Comparison of ENCODE assay signal across 17 cellular contexts in genomic region chr11:47606731-47607130, GRCh38. TPM values are rescaled to one million over a fixed set of nuclear protein-coding genes. Genes with fewer than 3 reads are reported as not detected.
A peak's percentile ranks its signal among the peaks of the same experiment; 100 is the strongest.
DNase-seq lines count a peak whose midpoint lies in the region; ATAC-seq, FAIRE-seq and TF ChIP-seq lines count a peak whose summit lies in the region.
"Had no signal": no experiment of that assay in that cellular context is flagged by ENCODE, and none has a peak within 500 bp of the region (broad histone marks: within the 10 kb centered on the region; RNA-seq: fewer than 3 reads in every experiment).

No MANE protein-coding gene starts in this region.

- H3K4me1 ChIP-seq in K562 (replicated peaks in 1 of 2; ENCODE audit: control insufficient read depth in 2 of 2, insufficient read depth in 2 of 2, low read length in 2 of 2): peaks cover 4 to 15% of the 10 kb centered on the region in 2 experiments; a peak in 4 of 5 replicates
- H3K4me1 ChIP-seq in uterus: no peaks in the 10 kb centered on the region
- H3K4me1 ChIP-seq: SJSA1, upper lobe of right lung had no signal

- DNase-seq in Right ventricle myocardium superior: no peak
- no peak for DNase-seq in cardiac septum (ENCODE audit: low spot score)
- DNase-seq in K562 (ENCODE audit: extremely low read depth in 1 of 4, low spot score in 3 of 4): no peak
- DNase-seq in islet precursor cell: peak; percentile 72
- DNase-seq in uterus: no peak
- DNase-seq in NCI-H2029 treated with DMSO at 0.1 percent for 48 hours (lab: John Stamatoyannopoulos, UW): no peak
- DNase-seq in NCI-H1105 (lab: John Stamatoyannopoulos, UW): no peak
- DNase-seq: activated CD8-positive, alpha-beta memory T cell treated with anti-CD3 and anti-CD28 coated beads for 24 hours; KG1; NCI-H1694 treated with DMSO at 0.1 percent for 48 hours; NK-92 treated with Interleukin-12 subunit alpha and Interleukin-12 subunit beta, amount 100 ng/mL, for 24 hours; stimulated activated CD4-positive, alpha-beta T cell treated with anti-CD3 and anti-CD28 coated beads, Interleukin-2, amount 100 ng/mL, for 24 hours; upper lobe of right lung had no signal

- H3K36me3 ChIP-seq in K562 (ENCODE audit: control insufficient read depth, insufficient read depth, low read length) (no peaks in the 10 kb centered on the region), uterus (no peaks in the 10 kb centered on the region)
- H3K36me3 ChIP-seq: upper lobe of right lung had no signal

- FAIRE-seq in K562 (lab: Jason Lieb, UNC): no peak

- H3K79me2 ChIP-seq in K562 (ENCODE audit: control insufficient read depth, insufficient read depth, low read length): no peaks in the 10 kb centered on the region

- no peaks in the 10 kb centered on the region for H3K9me1 ChIP-seq in K562 (ENCODE audit: control insufficient read depth, insufficient read depth, low read length)

- TF ChIP-seq POLR2A in K562 (conservative IDR thresholded peaks at IDR 0.05): no peak
- TF ChIP-seq POLR2A in uterus (IDR thresholded peaks at IDR 0.05): no peak

- no peak overlapping the region for H3K27ac ChIP-seq in K562 (ENCODE audit: extremely low read depth, low read depth, low read length)
- H3K27ac ChIP-seq in uterus: peak overlapping the region; percentile 22 to 35
- H3K27ac ChIP-seq: SJSA1, upper lobe of right lung had no signal

- H3K4me2 ChIP-seq in K562 (ENCODE audit: insufficient read depth, low read length): no peak overlapping the region

- H3K9ac ChIP-seq in K562 (ENCODE audit: insufficient read depth in 1 of 2, low read depth in 2 of 2, low read length in 2 of 2): 0 out of 4 replicates have a peak overlapping the region, but pooled peaks of 1 of the 2 experiments have one; percentile 60

- TF ChIP-seq EP300 in K562 (IDR thresholded peaks at IDR 0.05; ENCODE audit: low read length): no peak

- no peak for TF ChIP-seq RAD21 in K562 (CRISPR knock-in tag; conservative IDR thresholded peaks at IDR 0.05 in 1 of 2, IDR thresholded peaks at IDR 0.05 in 1 of 2)

- no peak for TF ChIP-seq CTCF in K562 (IDR thresholded peaks at IDR 0.05 in 2 of 3, conservative IDR thresholded peaks at IDR 0.05 in 1 of 3; ENCODE audit: insufficient read depth in 2 of 3, low read depth in 1 of 3, low read length in 3 of 3)
- TF ChIP-seq CTCF in uterus (IDR thresholded peaks at IDR 0.05): no peak

- H3K9me3 ChIP-seq in K562 (replicated peaks; ENCODE audit: control insufficient read depth, insufficient read depth, low read depth, low read length): no peaks in the 10 kb centered on the region
- no peaks in the 10 kb centered on the region for H3K9me3 ChIP-seq in uterus
- H3K9me3 ChIP-seq: upper lobe of right lung had no signal

- CTCF ChIA-PET in K562 (lab: Yijun Ruan, JAX; ENCODE audit: low intra/inter-chr PET ratio): no interaction called here

- no TSS peak for BruUV-seq in K562 (replicated peaks; lab: Mats Ljungman, UMichigan)

- in situ Hi-C loops in K562 (cut with MboI): no loop called here

- H3K27me3 ChIP-seq in K562 (ENCODE audit: control insufficient read depth in 2 of 2, insufficient read depth in 2 of 2, low read length in 2 of 2) (peaks cover 18 to 21% of the 10 kb centered on the region in 2 experiments; a peak in 4 of 5 replicates), uterus (no peaks in the 10 kb centered on the region)
- H3K27me3 ChIP-seq: SJSA1, upper lobe of right lung had no signal

- H2AFZ ChIP-seq in K562 (ENCODE audit: low read depth, low read length): no peak overlapping the region

- POLR2A ChIA-PET in K562 (lab: Yijun Ruan, JAX): interaction anchor here (1.0 to 2.4 kb wide), 7 partner anchors 8 to 29 kb away, joined by 3 to 9 read pairs (median 4); partner anchors contain the start of gene FAM180B

- peaks cover 6% of the 10 kb centered on the region for H4K20me1 ChIP-seq in K562 (replicated peaks; ENCODE audit: control insufficient read depth, insufficient read depth, low read length)

- whole genome bisulfite sequencing in K562 (ENCODE audit: insufficient coverage, low coverage, missing lambda C conversion rate): 0% methylated on average over 5 of the region's 5 CpGs

- intact Hi-C loops in Right ventricle myocardium superior (cut with DNase I): loop anchor here (10.0 kb wide), 1 partner anchor 102 kb away; no protein-coding TSS in a partner anchor
- intact Hi-C loops in cardiac septum (cut with DNase I): loop anchor here (10.0 kb wide), 1 partner anchor 112 kb away; no protein-coding TSS in a partner anchor
- intact Hi-C loops in K562 (cut with micrococcal nuclease): no loop called here
- intact Hi-C loops in uterus (cut with DNase I; ENCODE audit: low total_unique reads): no loop called here

- H3K4me3 ChIP-seq in K562 (no peak overlapping the region), uterus (no peak overlapping the region)
- H3K4me3 ChIP-seq: SJSA1, upper lobe of right lung had no signal

- ATAC-seq in Right ventricle myocardium superior (ENCODE audit: poor library complexity): peak; percentile 81
- peak; percentile 25; the same call in 2 of the 3 replicates for ATAC-seq in K562
- ATAC-seq in GM18870 (IDR thresholded peaks at IDR 0.05; ENCODE audit: unreplicated experiment): no peak
- ATAC-seq: esophagus mucosa had no signal

RNA-seq across cellular contexts. Expression of gene C1QTNF4, which starts 12.5 kb away (rescaled TPM):
- total RNA-seq in Right ventricle myocardium superior (0.48 TPM), cardiac septum (0.51 TPM), K562 (2014; rRNA removed) (not detected in 2 replicates), K562 (2014; rRNA removed; fragmentation: Illumina TruSeq; extraction: Trizol) (not detected in 2 replicates), K562 (2015; rRNA removed; fragmentation: Illumina TruSeq; extraction: Trizol) (not detected in 2 replicates), K562 (2021) (not detected in 2 replicates), uterus (10 to 100 TPM in 3 of 4 donors, 1 to 10 TPM in 1; 5.0 to 15.4 (median 14.8) TPM)
- total RNA-seq in K562 (2011; cell fraction: chromatin; rRNA removed; ENCODE audit: low replicate concordance): not detected in 2 replicates
- not detected in 2 replicates for total RNA-seq in K562 (2011; cell fraction: nucleolus; rRNA removed)
- total RNA-seq in K562 (2011; cell fraction: nucleoplasm; rRNA removed): not detected in 2 replicates
- polyA plus RNA-seq in K562 (2011; rRNA removed) (not detected in 2 replicates), K562 (2014; fragmentation: Illumina TruSeq; extraction: Trizol) (not detected in 2 replicates), K562 (2014; fragmentation: Nextera tagmentation; extraction: Ambion mirVana) (not detected), K562 (2014; rRNA removed) (not detected in 2 replicates)
- not detected in 2 replicates for polyA plus RNA-seq in K562 (2011; cell fraction: cytosol; rRNA removed)
- polyA plus RNA-seq in K562 (2011; cell fraction: nucleus; rRNA removed): not detected in 2 replicates
- not detected in 2 replicates for polyA plus RNA-seq in K562 (2012)
- polyA minus RNA-seq in K562 (2011; rRNA and poly(A)+ RNA removed): not detected in 2 replicates
- not detected in 2 replicates for polyA minus RNA-seq in K562 (2011; cell fraction: cytosol; rRNA and poly(A)+ RNA removed)
- not detected in 2 replicates for polyA minus RNA-seq in K562 (2011; cell fraction: nucleus; rRNA and poly(A)+ RNA removed)
- total RNA-seq: esophagus mucosa had no signal
- polyA plus RNA-seq: mammary epithelial cell had no signal

RNA-seq across cellular contexts. Expression of gene FAM180B, which starts 20.3 kb away (rescaled TPM):
- total RNA-seq in Right ventricle myocardium superior: not detected
- not detected for total RNA-seq in cardiac septum
- total RNA-seq in K562 (2011; cell fraction: chromatin; rRNA removed; ENCODE audit: low replicate concordance): 0.49 and 0.51 TPM in 2 replicates
- 0.26 and 0.50 TPM in 2 replicates for total RNA-seq in K562 (2011; cell fraction: nucleolus; rRNA removed)
- 0.61 TPM in 1 of 2 replicates, not detected in the other for total RNA-seq in K562 (2011; cell fraction: nucleoplasm; rRNA removed)
- total RNA-seq in K562 (2014; rRNA removed): 0.14 TPM in 1 of 2 replicates, not detected in the other
- total RNA-seq in K562 (2014; rRNA removed; fragmentation: Illumina TruSeq; extraction: Trizol): not detected in 2 replicates
- total RNA-seq in K562 (2015; rRNA removed; fragmentation: Illumina TruSeq; extraction: Trizol): not detected in 2 replicates
- total RNA-seq in K562 (2021): not detected in 2 replicates
- not detected in 2 replicates for polyA plus RNA-seq in K562 (2011; rRNA removed)
- polyA plus RNA-seq in K562 (2011; cell fraction: cytosol; rRNA removed): not detected in 2 replicates
- polyA plus RNA-seq in K562 (2011; cell fraction: nucleus; rRNA removed): 0.51 TPM in 1 of 2 replicates, not detected in the other
- polyA plus RNA-seq in K562 (2012): not detected in 2 replicates
- polyA plus RNA-seq in K562 (2014; fragmentation: Illumina TruSeq; extraction: Trizol): not detected in 2 replicates
- not detected for polyA plus RNA-seq in K562 (2014; fragmentation: Nextera tagmentation; extraction: Ambion mirVana)
- 0.05 TPM in 1 of 2 replicates, not detected in the other for polyA plus RNA-seq in K562 (2014; rRNA removed)
- 0.14 TPM in 1 of 2 replicates, not detected in the other for polyA minus RNA-seq in K562 (2011; rRNA and poly(A)+ RNA removed)
- not detected in 2 replicates for polyA minus RNA-seq in K562 (2011; cell fraction: cytosol; rRNA and poly(A)+ RNA removed)
- 0.13 and 0.44 TPM in 2 replicates for polyA minus RNA-seq in K562 (2011; cell fraction: nucleus; rRNA and poly(A)+ RNA removed)
- total RNA-seq in uterus: under 1 TPM in 2 of 4 donors, not detected in 2; 0.21 to 0.30 TPM
- total RNA-seq: esophagus mucosa, mammary epithelial cell, SJSA1, upper lobe of right lung had no signal
- polyA plus RNA-seq: mammary epithelial cell had no signal

RNA-seq across cellular contexts. Expression of gene NDUFS3, which starts 27.9 kb away (rescaled TPM):
- total RNA-seq in Right ventricle myocardium superior: 350 TPM
- total RNA-seq in cardiac septum: 234 TPM
- total RNA-seq in K562 (2011; cell fraction: chromatin; rRNA removed; ENCODE audit: low replicate concordance): 228 and 279 TPM in 2 replicates
- total RNA-seq in K562 (2011; cell fraction: nucleolus; rRNA removed): 212 and 223 TPM in 2 replicates
- total RNA-seq in K562 (2011; cell fraction: nucleoplasm; rRNA removed): 239 and 241 TPM in 2 replicates
- 203 and 207 TPM in 2 replicates for total RNA-seq in K562 (2014; rRNA removed)
- total RNA-seq in K562 (2014; rRNA removed; fragmentation: Illumina TruSeq; extraction: Trizol): 191 and 192 TPM in 2 replicates
- total RNA-seq in K562 (2015; rRNA removed; fragmentation: Illumina TruSeq; extraction: Trizol): 190 and 191 TPM in 2 replicates
- total RNA-seq in K562 (2021): 229 and 238 TPM in 2 replicates
- polyA plus RNA-seq in K562 (2011; rRNA removed): 302 and 343 TPM in 2 replicates
- 353 and 764 TPM in 2 replicates for polyA plus RNA-seq in K562 (2011; cell fraction: cytosol; rRNA removed)
- 319 and 323 TPM in 2 replicates for polyA plus RNA-seq in K562 (2011; cell fraction: nucleus; rRNA removed)
- polyA plus RNA-seq in K562 (2012): 137 and 179 TPM in 2 replicates
- polyA plus RNA-seq in K562 (2014; fragmentation: Illumina TruSeq; extraction: Trizol): 194 and 197 TPM in 2 replicates
- 10 to 100 TPM; 38.7 to 82.3 TPM for polyA plus RNA-seq in K562 (2014; fragmentation: Nextera tagmentation; extraction: Ambion mirVana)
- 341 and 353 TPM in 2 replicates for polyA plus RNA-seq in K562 (2014; rRNA removed)
- 180 and 229 TPM in 2 replicates for polyA minus RNA-seq in K562 (2011; rRNA and poly(A)+ RNA removed)
- 60.6 and 66.6 TPM in 2 replicates for polyA minus RNA-seq in K562 (2011; cell fraction: cytosol; rRNA and poly(A)+ RNA removed)
- 57.1 and 90.0 TPM in 2 replicates for polyA minus RNA-seq in K562 (2011; cell fraction: nucleus; rRNA and poly(A)+ RNA removed)
- total RNA-seq in uterus: 10 to 100 TPM; 59.2 to 67.6 (median 62.5) TPM

RNA-seq across cellular contexts. Expression of gene KBTBD4, which starts 28.0 kb away (rescaled TPM):
- 12.9 TPM for total RNA-seq in Right ventricle myocardium superior
- total RNA-seq in cardiac septum: 14.3 TPM
- total RNA-seq in K562 (2011; cell fraction: chromatin; rRNA removed; ENCODE audit: low replicate concordance): 9.0 and 15.8 TPM in 2 replicates
- 11.7 and 13.2 TPM in 2 replicates for total RNA-seq in K562 (2011; cell fraction: nucleolus; rRNA removed)
- 11.6 and 13.4 TPM in 2 replicates for total RNA-seq in K562 (2011; cell fraction: nucleoplasm; rRNA removed)
- total RNA-seq in K562 (2014; rRNA removed): 9.1 and 11.2 TPM in 2 replicates
- 13.6 TPM in 2 replicates for total RNA-seq in K562 (2014; rRNA removed; fragmentation: Illumina TruSeq; extraction: Trizol)
- total RNA-seq in K562 (2015; rRNA removed; fragmentation: Illumina TruSeq; extraction: Trizol): 13.3 and 13.6 TPM in 2 replicates
- 11.0 and 12.9 TPM in 2 replicates for total RNA-seq in K562 (2021)
- 16.9 and 18.2 TPM in 2 replicates for polyA plus RNA-seq in K562 (2011; rRNA removed)
- 16.9 and 19.8 TPM in 2 replicates for polyA plus RNA-seq in K562 (2011; cell fraction: cytosol; rRNA removed)
- polyA plus RNA-seq in K562 (2011; cell fraction: nucleus; rRNA removed): 6.6 and 9.4 TPM in 2 replicates
- 9.4 and 13.6 TPM in 2 replicates for polyA plus RNA-seq in K562 (2012)
- 13.0 and 13.1 TPM in 2 replicates for polyA plus RNA-seq in K562 (2014; fragmentation: Illumina TruSeq; extraction: Trizol)
- polyA plus RNA-seq in K562 (2014; fragmentation: Nextera tagmentation; extraction: Ambion mirVana): 10 to 100 TPM; 30.1 to 33.9 TPM
- 7.0 and 10.1 TPM in 2 replicates for polyA plus RNA-seq in K562 (2014; rRNA removed)
- polyA minus RNA-seq in K562 (2011; rRNA and poly(A)+ RNA removed): 21.9 and 23.1 TPM in 2 replicates
- polyA minus RNA-seq in K562 (2011; cell fraction: cytosol; rRNA and poly(A)+ RNA removed): 8.3 and 9.2 TPM in 2 replicates
- 5.4 and 10.0 TPM in 2 replicates for polyA minus RNA-seq in K562 (2011; cell fraction: nucleus; rRNA and poly(A)+ RNA removed)
- total RNA-seq in uterus: 10 to 100 TPM in 3 of 4 donors, 1 to 10 TPM in 1; 9.7 to 36.3 (median 18.5) TPM

RNA-seq across cellular contexts. Expression of gene MTCH2, which starts 35.6 kb away (rescaled TPM):
- total RNA-seq in Right ventricle myocardium superior (111 TPM), cardiac septum (77.4 TPM), K562 (2014; rRNA removed) (95.4 and 124 TPM in 2 replicates), K562 (2014; rRNA removed; fragmentation: Illumina TruSeq; extraction: Trizol) (245 and 293 TPM in 2 replicates), K562 (2015; rRNA removed; fragmentation: Illumina TruSeq; extraction: Trizol) (154 and 162 TPM in 2 replicates), K562 (2021) (266 and 273 TPM in 2 replicates), uterus (10 to 100 TPM; 24.8 to 65.6 (median 49.5) TPM)
- 62.0 and 62.6 TPM in 2 replicates for total RNA-seq in K562 (2011; cell fraction: chromatin; rRNA removed; ENCODE audit: low replicate concordance)
- total RNA-seq in K562 (2011; cell fraction: nucleolus; rRNA removed): 38.3 and 45.9 TPM in 2 replicates
- total RNA-seq in K562 (2011; cell fraction: nucleoplasm; rRNA removed): 63.4 and 83.7 TPM in 2 replicates
- polyA plus RNA-seq in K562 (2011; rRNA removed) (125 and 198 TPM in 2 replicates), K562 (2014; fragmentation: Illumina TruSeq; extraction: Trizol) (194 and 219 TPM in 2 replicates), K562 (2014; fragmentation: Nextera tagmentation; extraction: Ambion mirVana) (100 to 1,000 TPM; 607 to 620 TPM), K562 (2014; rRNA removed) (117 and 134 TPM in 2 replicates)
- 161 and 214 TPM in 2 replicates for polyA plus RNA-seq in K562 (2011; cell fraction: cytosol; rRNA removed)
- 96.3 and 140 TPM in 2 replicates for polyA plus RNA-seq in K562 (2011; cell fraction: nucleus; rRNA removed)
- 159 and 305 TPM in 2 replicates for polyA plus RNA-seq in K562 (2012)
- polyA minus RNA-seq in K562 (2011; rRNA and poly(A)+ RNA removed): 124 and 166 TPM in 2 replicates
- 80.1 and 100 TPM in 2 replicates for polyA minus RNA-seq in K562 (2011; cell fraction: cytosol; rRNA and poly(A)+ RNA removed)
- 21.0 and 35.2 TPM in 2 replicates for polyA minus RNA-seq in K562 (2011; cell fraction: nucleus; rRNA and poly(A)+ RNA removed)

Comparison
In these comparisons a context has a peak if more than half of its experiments do, and no peak if none do; other contexts are left out.
1. intact Hi-C loops: an anchor here in Right ventricle myocardium superior (10.0 kb wide) and cardiac septum (10.0 kb wide); none called in K562 and uterus.